In genomic region chr12:116673713-116674112, GRCh38 we compare ENCODE assay signal across 9 cellular contexts.
DNase-seq lines count a peak whose midpoint lies in the region; ATAC-seq and TF ChIP-seq lines count a peak whose summit lies in the region.
"Had no signal": no experiment of that assay in that cellular context is flagged by ENCODE, and none has a peak within 500 bp of the region (broad histone marks: within the 10 kb centered on the region; RNA-seq: fewer than 3 reads in every experiment).

No MANE protein-coding gene starts in this region.

- H3K9me3 Mint-ChIP-seq in activated naive CD4-positive, alpha-beta T cell treated with anti-CD3 and anti-CD28 coated beads for 36 hours: no peaks in the 10 kb centered on the region
- H3K9me3 Mint-ChIP-seq in activated naive CD8-positive, alpha-beta T cell treated with anti-CD3 and anti-CD28 coated beads, Interleukin-2, amount 10 ng/mL, durations not matched to agents 7 days and 5 days: no peaks in the 10 kb centered on the region
- no peaks in the 10 kb centered on the region for H3K9me3 Mint-ChIP-seq in stimulated activated effector memory CD8-positive, alpha-beta T cell treated with anti-CD3 and anti-CD28 coated beads, Interleukin-12 subunit alpha, Interleukin-12 subunit beta, amount 100 ng/mL, for 72 hours
- no peaks in the 10 kb centered on the region for H3K9me3 Mint-ChIP-seq in Calu3 (ENCODE audit: low read depth, unreplicated experiment)

- ATAC-seq in HG03432 (IDR thresholded peaks at IDR 0.05; ENCODE audit: unreplicated experiment) (peak; percentile 7), GM19324 (IDR thresholded peaks at IDR 0.05; ENCODE audit: low FRiP score, unreplicated experiment) (no peak)
- ATAC-seq in activated naive CD8-positive, alpha-beta T cell treated with anti-CD3 and anti-CD28 coated beads, Interleukin-2, amount 10 ng/mL, durations not matched to agents 7 days and 5 days (ENCODE audit: low read depth): peak; percentile 11
- ATAC-seq in stimulated activated effector memory CD8-positive, alpha-beta T cell treated with anti-CD3 and anti-CD28 coated beads, Interleukin-12 subunit alpha, Interleukin-12 subunit beta, amount 100 ng/mL, for 72 hours: no peak

- BruUV-seq in Calu3 (replicated peaks; lab: Mats Ljungman, UMichigan): no TSS peak

- POLR2A ChIA-PET in activated naive CD8-positive, alpha-beta T cell treated with anti-CD3 and anti-CD28 coated beads, Interleukin-2, amount 10 ng/mL, durations not matched to agents 7 days and 5 days (lab: Charles Lee): interaction anchor here (0.6 to 0.9 kb wide), 2 partner anchors 64 to 289 kb away, joined by 3 read pairs; partner anchors contain the start of genes RNFT2 and SPRING1

- peaks cover 29% of the 10 kb centered on the region for H3K4me1 Mint-ChIP-seq in activated naive CD4-positive, alpha-beta T cell treated with anti-CD3 and anti-CD28 coated beads for 36 hours (ENCODE audit: low read depth)
- peaks cover 29% of the 10 kb centered on the region for H3K4me1 Mint-ChIP-seq in activated naive CD8-positive, alpha-beta T cell treated with anti-CD3 and anti-CD28 coated beads, Interleukin-2, amount 10 ng/mL, durations not matched to agents 7 days and 5 days
- H3K4me1 Mint-ChIP-seq in stimulated activated effector memory CD8-positive, alpha-beta T cell treated with anti-CD3 and anti-CD28 coated beads, Interleukin-12 subunit alpha, Interleukin-12 subunit beta, amount 100 ng/mL, for 72 hours: peaks cover 25% of the 10 kb centered on the region
- H3K4me1 Mint-ChIP-seq in Calu3 (ENCODE audit: low read depth, unreplicated experiment): no peaks in the 10 kb centered on the region

- no peak for DNase-seq in activated naive CD4-positive, alpha-beta T cell treated with anti-CD3 and anti-CD28 coated beads for 36 hours
- DNase-seq in activated naive CD4-positive, alpha-beta T cell treated with anti-CD3 and anti-CD28 coated beads, Interleukin-2, amount 50 U/mL, for 16 hours: no peak
- no peak for DNase-seq in activated naive CD8-positive, alpha-beta T cell treated with anti-CD3 and anti-CD28 coated beads, Interleukin-2, amount 10 ng/mL, durations not matched to agents 7 days and 5 days
- DNase-seq in stimulated activated effector memory CD8-positive, alpha-beta T cell treated with anti-CD3 and anti-CD28 coated beads, Interleukin-12 subunit alpha, Interleukin-12 subunit beta, amount 100 ng/mL, for 72 hours (ENCODE audit: low spot score in 2 of 2): no peak
- DNase-seq in Calu3: no peak
- no peak for DNase-seq in stimulated activated CD4-positive, alpha-beta T cell treated with anti-CD3 and anti-CD28 coated beads, Interleukin-4, amount 100 ng/mL, for 1 hour
- DNase-seq: DMS79 had no signal

- H3K27ac Mint-ChIP-seq in activated naive CD4-positive, alpha-beta T cell treated with anti-CD3 and anti-CD28 coated beads for 36 hours: peak overlapping the region; percentile 43
- peak overlapping the region; percentile 68 for H3K27ac Mint-ChIP-seq in activated naive CD8-positive, alpha-beta T cell treated with anti-CD3 and anti-CD28 coated beads, Interleukin-2, amount 10 ng/mL, durations not matched to agents 7 days and 5 days
- peak overlapping the region; percentile 52 for H3K27ac Mint-ChIP-seq in stimulated activated effector memory CD8-positive, alpha-beta T cell treated with anti-CD3 and anti-CD28 coated beads, Interleukin-12 subunit alpha, Interleukin-12 subunit beta, amount 100 ng/mL, for 72 hours
- no peak overlapping the region for H3K27ac Mint-ChIP-seq in Calu3 (ENCODE audit: unreplicated experiment)

- CTCF ChIA-PET in activated naive CD4-positive, alpha-beta T cell treated with anti-CD3 and anti-CD28 coated beads for 36 hours (lab: Charles Lee): interaction anchor here (0.7 to 1.6 kb wide), 6 partner anchors 11 to 226 kb away, joined by 3 to 4 read pairs (median 3); no protein-coding TSS in a partner anchor
- CTCF ChIA-PET in Calu3 (lab: Charles Lee): interaction anchor here (0.6 kb wide), 1 partner anchor 17 kb away, joined by 4 read pairs; no protein-coding TSS in a partner anchor

- no peaks in the 10 kb centered on the region for H3K27me3 Mint-ChIP-seq in activated naive CD4-positive, alpha-beta T cell treated with anti-CD3 and anti-CD28 coated beads for 36 hours (ENCODE audit: low read depth)
- H3K27me3 Mint-ChIP-seq in activated naive CD8-positive, alpha-beta T cell treated with anti-CD3 and anti-CD28 coated beads, Interleukin-2, amount 10 ng/mL, durations not matched to agents 7 days and 5 days: peaks cover 2% of the 10 kb centered on the region
- H3K27me3 Mint-ChIP-seq in Calu3 (ENCODE audit: unreplicated experiment): peaks cover 64% of the 10 kb centered on the region

- no peak for TF ChIP-seq CTCF in Calu3 (IDR thresholded peaks at IDR 0.05; ENCODE audit: unreplicated experiment)

- H3K36me3 Mint-ChIP-seq in activated naive CD4-positive, alpha-beta T cell treated with anti-CD3 and anti-CD28 coated beads for 36 hours (ENCODE audit: low read depth): no peaks in the 10 kb centered on the region
- H3K36me3 Mint-ChIP-seq in activated naive CD8-positive, alpha-beta T cell treated with anti-CD3 and anti-CD28 coated beads, Interleukin-2, amount 10 ng/mL, durations not matched to agents 7 days and 5 days: no peaks in the 10 kb centered on the region
- no peaks in the 10 kb centered on the region for H3K36me3 Mint-ChIP-seq in stimulated activated effector memory CD8-positive, alpha-beta T cell treated with anti-CD3 and anti-CD28 coated beads, Interleukin-12 subunit alpha, Interleukin-12 subunit beta, amount 100 ng/mL, for 72 hours
- H3K36me3 Mint-ChIP-seq in Calu3 (ENCODE audit: insufficient read depth, unreplicated experiment): no peaks in the 10 kb centered on the region

- intact Hi-C loops in activated naive CD4-positive, alpha-beta T cell treated with anti-CD3 and anti-CD28 coated beads for 36 hours (cut with micrococcal nuclease): loop anchor here (5.0 to 10.0 kb wide), 5 partner anchors 116 to 539 kb away; partner anchors contain the start of genes MAP1LC3B2 and MED13L
- intact Hi-C loops in Calu3 (cut with micrococcal nuclease; ENCODE audit: unreplicated experiment): no loop called here

- H3K4me3 Mint-ChIP-seq in activated naive CD4-positive, alpha-beta T cell treated with anti-CD3 and anti-CD28 coated beads for 36 hours: no peak overlapping the region
- peak overlapping the region; percentile 74 for H3K4me3 Mint-ChIP-seq in activated naive CD8-positive, alpha-beta T cell treated with anti-CD3 and anti-CD28 coated beads, Interleukin-2, amount 10 ng/mL, durations not matched to agents 7 days and 5 days
- H3K4me3 Mint-ChIP-seq in stimulated activated effector memory CD8-positive, alpha-beta T cell treated with anti-CD3 and anti-CD28 coated beads, Interleukin-12 subunit alpha, Interleukin-12 subunit beta, amount 100 ng/mL, for 72 hours: peak overlapping the region; percentile 55
- H3K4me3 Mint-ChIP-seq in Calu3 (ENCODE audit: low read depth, unreplicated experiment): no peak overlapping the region

Comparison
In these comparisons a context has a peak if more than half of its experiments do, and no peak if none do; other contexts are left out.
1. H3K4me3 Mint-ChIP-seq: peak in activated naive CD8-positive, alpha-beta T cell treated with anti-CD3 and anti-CD28 coated beads, Interleukin-2, amount 10 ng/mL, durations not matched to agents 7 days and 5 days (single experiment) and stimulated activated effector memory CD8-positive, alpha-beta T cell treated with anti-CD3 and anti-CD28 coated beads, Interleukin-12 subunit alpha, Interleukin-12 subunit beta, amount 100 ng/mL, for 72 hours (single experiment); none in activated naive CD4-positive, alpha-beta T cell treated with anti-CD3 and anti-CD28 coated beads for 36 hours (single experiment) and Calu3 (single experiment).
2. ATAC-seq: peak in HG03432 (single experiment) and activated naive CD8-positive, alpha-beta T cell treated with anti-CD3 and anti-CD28 coated beads, Interleukin-2, amount 10 ng/mL, durations not matched to agents 7 days and 5 days (single experiment); none in stimulated activated effector memory CD8-positive, alpha-beta T cell treated with anti-CD3 and anti-CD28 coated beads, Interleukin-12 subunit alpha, Interleukin-12 subunit beta, amount 100 ng/mL, for 72 hours (single experiment) and GM19324 (single experiment).